In the genomic region with DNA sequence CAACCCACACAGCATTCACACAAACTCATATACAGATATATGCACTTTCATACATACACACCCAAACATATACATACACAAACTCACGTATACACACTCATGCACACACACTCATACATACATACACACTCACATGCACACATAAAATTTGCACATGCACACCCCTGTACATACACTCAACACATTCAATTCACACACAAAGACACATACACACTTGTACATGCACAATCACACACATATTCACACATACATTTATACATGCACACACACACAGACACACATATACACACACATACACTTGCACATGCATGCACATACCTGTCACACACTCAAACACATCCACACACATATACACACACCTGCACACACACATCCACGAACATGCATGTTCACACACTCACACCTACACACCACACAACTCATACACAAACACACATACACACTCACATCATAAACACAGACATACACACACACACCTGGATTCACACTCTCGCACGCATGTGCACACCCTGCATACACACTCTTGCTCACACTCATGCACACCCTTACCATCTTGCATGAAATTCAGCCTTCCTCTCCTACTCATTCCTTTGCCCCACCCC, we compare ENCODE assay signal across 12 cellular contexts.
DNase-seq lines count a peak whose midpoint lies in the region; ATAC-seq, FAIRE-seq and TF ChIP-seq lines count a peak whose summit lies in the region.
"Had no signal": no experiment of that assay in that cellular context is flagged by ENCODE, and none has a peak within 500 bp of the region (broad histone marks: within the 10 kb centered on the region; RNA-seq: fewer than 3 reads in every experiment).

No MANE protein-coding gene starts in this region.

- no peaks in the 10 kb centered on the region for H3K79me1 ChIP-seq in mesendoderm (ENCODE audit: low read length)

- H3K36me3 Mint-ChIP-seq in activated CD4-positive, alpha-beta T cell treated with anti-CD3 and anti-CD28 coated beads, Interleukin-2, amount 10 ng/mL, durations not matched to agents 24 days and 14 days (ENCODE audit: low read depth), result no peaks in the 10 kb centered on the region
- H3K36me3 Mint-ChIP-seq in activated CD4-positive, alpha-beta T cell treated with anti-CD3 and anti-CD28 coated beads, Interleukin-2, amount 10 ng/mL, durations not matched to agents 7 days and 5 days (ENCODE audit: low read depth), result no peaks in the 10 kb centered on the region
- H3K36me3 Mint-ChIP-seq in endodermal cell (ENCODE audit: low read depth), result no peaks in the 10 kb centered on the region
- no peaks in the 10 kb centered on the region for H3K36me3 Mint-ChIP-seq in activated naive CD8-positive, alpha-beta T cell treated with anti-CD3 and anti-CD28 coated beads, Interleukin-2, amount 50 U/mL, for 24 hours (ENCODE audit: low read depth)
- H3K36me3 Mint-ChIP-seq: CD4-positive, CD25-positive, alpha-beta regulatory T cell had no signal

- intact Hi-C loops in activated CD4-positive, alpha-beta T cell treated with anti-CD3 and anti-CD28 coated beads, Interleukin-2, amount 10 ng/mL, durations not matched to agents 24 days and 14 days (cut with micrococcal nuclease), result no loop called here

- peak overlapping the region; percentile 21 for H2BK5ac ChIP-seq in mesendoderm (ENCODE audit: low read length)

- DNase-seq in activated CD4-positive, alpha-beta T cell treated with anti-CD3 and anti-CD28 coated beads, Interleukin-2, amount 10 ng/mL, durations not matched to agents 24 days and 14 days, result peak; percentile 24
- DNase-seq in activated CD4-positive, alpha-beta T cell treated with anti-CD3 and anti-CD28 coated beads, Interleukin-2, amount 10 ng/mL, durations not matched to agents 7 days and 5 days, result no peak
- DNase-seq in HTR-8/SVneo (ENCODE audit: insufficient read length, low spot score), result no peak
- no peak for DNase-seq in mesendoderm
- no peak for DNase-seq in DMS 273 (lab: John Stamatoyannopoulos, UW; ENCODE audit: unreplicated experiment)
- DNase-seq in endodermal cell, result no peak
- DNase-seq in activated naive CD8-positive, alpha-beta T cell treated with anti-CD3 and anti-CD28 coated beads, Interleukin-2, amount 50 U/mL, for 24 hours, result no peak
- DNase-seq: CD4-positive, CD25-positive, alpha-beta regulatory T cell; DMS 273 treated with DMSO at 0.1 percent for 48 hours; HCEC 1CT had no signal

- H4K5ac ChIP-seq in mesendoderm (ENCODE audit: low read length), result no peak overlapping the region

- H3K9me3 ChIP-seq in endodermal cell (ENCODE audit: control insufficient read depth, low read length), result no peaks in the 10 kb centered on the region

- WGBS in mesendoderm (ENCODE audit: extremely low coverage, insufficient coverage, low lambda C conversion rate), result 100% methylated on average over 2 of the region's 4 CpGs
- 85 to 92% methylated on average over 4 of the region's 4 CpGs for WGBS in endodermal cell (ENCODE audit: insufficient coverage in 1 of 2, insufficient read length in 1 of 2), 2 experiments

- H3K23ac ChIP-seq in mesendoderm (ENCODE audit: low read length), result no peak overlapping the region

- H3K36me3 ChIP-seq in mesendoderm (ENCODE audit: control insufficient read depth, insufficient read depth, low read length) (no peaks in the 10 kb centered on the region), endodermal cell (ENCODE audit: control insufficient read depth, insufficient read depth, low read length) (no peaks in the 10 kb centered on the region)

- H3K4me3 ChIP-seq in mesendoderm (ENCODE audit: low read length), result no peak overlapping the region
- no peak overlapping the region for H3K4me3 ChIP-seq in endodermal cell (ENCODE audit: low read length)

- no peaks in the 10 kb centered on the region for H3K79me2 ChIP-seq in mesendoderm (ENCODE audit: control insufficient read depth, insufficient read depth, low read length)

- H3K4ac ChIP-seq in mesendoderm (ENCODE audit: low read depth, low read length), result no peak overlapping the region

- no peak overlapping the region for H3K4me2 ChIP-seq in mesendoderm (ENCODE audit: low read length)

- H3K27ac ChIP-seq in mesendoderm (ENCODE audit: low read depth, low read length) (no peak overlapping the region), endodermal cell (ENCODE audit: low read depth, low read length) (no peak overlapping the region)
- H3K27ac ChIP-seq: 22Rv1 had no signal

- CTCF ChIA-PET in activated CD4-positive, alpha-beta T cell treated with anti-CD3 and anti-CD28 coated beads, Interleukin-2, amount 10 ng/mL, durations not matched to agents 7 days and 5 days (lab: Charles Lee), result no interaction called here

- peak overlapping the region; percentile 37 for H3K56ac ChIP-seq in mesendoderm (ENCODE audit: low read length)

- ATAC-seq in activated naive CD8-positive, alpha-beta T cell treated with anti-CD3 and anti-CD28 coated beads, Interleukin-2, amount 50 U/mL, for 24 hours, result no peak

- peaks cover 1% of the 10 kb centered on the region for H3K27me3 Mint-ChIP-seq in activated CD4-positive, alpha-beta T cell treated with anti-CD3 and anti-CD28 coated beads, Interleukin-2, amount 10 ng/mL, durations not matched to agents 24 days and 14 days
- no peaks in the 10 kb centered on the region for H3K27me3 Mint-ChIP-seq in activated CD4-positive, alpha-beta T cell treated with anti-CD3 and anti-CD28 coated beads, Interleukin-2, amount 10 ng/mL, durations not matched to agents 7 days and 5 days
- peaks cover 4% of the 10 kb centered on the region for H3K27me3 Mint-ChIP-seq in endodermal cell (ENCODE audit: insufficient read depth)
- peaks cover 10% of the 10 kb centered on the region for H3K27me3 Mint-ChIP-seq in activated naive CD8-positive, alpha-beta T cell treated with anti-CD3 and anti-CD28 coated beads, Interleukin-2, amount 50 U/mL, for 24 hours
- H3K27me3 Mint-ChIP-seq: CD4-positive, CD25-positive, alpha-beta regulatory T cell had no signal

- H3K9me3 Mint-ChIP-seq in activated CD4-positive, alpha-beta T cell treated with anti-CD3 and anti-CD28 coated beads, Interleukin-2, amount 10 ng/mL, durations not matched to agents 24 days and 14 days, result no peaks in the 10 kb centered on the region
- no peaks in the 10 kb centered on the region for H3K9me3 Mint-ChIP-seq in activated CD4-positive, alpha-beta T cell treated with anti-CD3 and anti-CD28 coated beads, Interleukin-2, amount 10 ng/mL, durations not matched to agents 7 days and 5 days
- H3K9me3 Mint-ChIP-seq in endodermal cell, result no peaks in the 10 kb centered on the region
- no peaks in the 10 kb centered on the region for H3K9me3 Mint-ChIP-seq in activated naive CD8-positive, alpha-beta T cell treated with anti-CD3 and anti-CD28 coated beads, Interleukin-2, amount 50 U/mL, for 24 hours

- no peak overlapping the region for H3K27ac Mint-ChIP-seq in activated CD4-positive, alpha-beta T cell treated with anti-CD3 and anti-CD28 coated beads, Interleukin-2, amount 10 ng/mL, durations not matched to agents 24 days and 14 days
- no peak overlapping the region for H3K27ac Mint-ChIP-seq in activated CD4-positive, alpha-beta T cell treated with anti-CD3 and anti-CD28 coated beads, Interleukin-2, amount 10 ng/mL, durations not matched to agents 7 days and 5 days
- H3K27ac Mint-ChIP-seq in endodermal cell, result no peak overlapping the region
- no peak overlapping the region for H3K27ac Mint-ChIP-seq in activated naive CD8-positive, alpha-beta T cell treated with anti-CD3 and anti-CD28 coated beads, Interleukin-2, amount 50 U/mL, for 24 hours
- H3K27ac Mint-ChIP-seq: CD4-positive, CD25-positive, alpha-beta regulatory T cell had no signal

- H2BK120ac ChIP-seq in mesendoderm (ENCODE audit: low read depth, low read length), result no peak overlapping the region

- H4K8ac ChIP-seq in mesendoderm (ENCODE audit: low read depth, low read length), result no peak overlapping the region

- H3K4me3 Mint-ChIP-seq in activated CD4-positive, alpha-beta T cell treated with anti-CD3 and anti-CD28 coated beads, Interleukin-2, amount 10 ng/mL, durations not matched to agents 24 days and 14 days, result no peak overlapping the region
- H3K4me3 Mint-ChIP-seq in activated CD4-positive, alpha-beta T cell treated with anti-CD3 and anti-CD28 coated beads, Interleukin-2, amount 10 ng/mL, durations not matched to agents 7 days and 5 days, result no peak overlapping the region
- H3K4me3 Mint-ChIP-seq in endodermal cell, result no peak overlapping the region
- no peak overlapping the region for H3K4me3 Mint-ChIP-seq in activated naive CD8-positive, alpha-beta T cell treated with anti-CD3 and anti-CD28 coated beads, Interleukin-2, amount 50 U/mL, for 24 hours
- H3K4me3 Mint-ChIP-seq: CD4-positive, CD25-positive, alpha-beta regulatory T cell had no signal

- no peak overlapping the region for H3K18ac ChIP-seq in mesendoderm (ENCODE audit: low read length)

- POLR2A ChIA-PET in activated CD4-positive, alpha-beta T cell treated with anti-CD3 and anti-CD28 coated beads, Interleukin-2, amount 10 ng/mL, durations not matched to agents 7 days and 5 days (lab: Charles Lee), result no interaction called here

- peak; percentile 75 for FAIRE-seq in HTR-8/SVneo (lab: Jason Lieb, UNC)
- FAIRE-seq: GM19239 had no signal

- no peak for TF ChIP-seq CTCF in endodermal cell (conservative IDR thresholded peaks at IDR 0.05)

- H3K27me3 ChIP-seq in mesendoderm (ENCODE audit: insufficient read depth, low read length, poor library complexity) (no peaks in the 10 kb centered on the region), endodermal cell (ENCODE audit: control insufficient read depth, insufficient read depth, low read length, poor library complexity, severe bottlenecking) (no peaks in the 10 kb centered on the region)

- H2AK5ac ChIP-seq in mesendoderm (ENCODE audit: low read length), result peak overlapping the region; percentile 19

- no peaks in the 10 kb centered on the region for H3K4me1 Mint-ChIP-seq in activated CD4-positive, alpha-beta T cell treated with anti-CD3 and anti-CD28 coated beads, Interleukin-2, amount 10 ng/mL, durations not matched to agents 24 days and 14 days
- H3K4me1 Mint-ChIP-seq in activated CD4-positive, alpha-beta T cell treated with anti-CD3 and anti-CD28 coated beads, Interleukin-2, amount 10 ng/mL, durations not matched to agents 7 days and 5 days, result no peaks in the 10 kb centered on the region
- H3K4me1 Mint-ChIP-seq in endodermal cell, result peaks cover 28% of the 10 kb centered on the region
- H3K4me1 Mint-ChIP-seq in activated naive CD8-positive, alpha-beta T cell treated with anti-CD3 and anti-CD28 coated beads, Interleukin-2, amount 50 U/mL, for 24 hours, result no peaks in the 10 kb centered on the region
- H3K4me1 Mint-ChIP-seq: CD4-positive, CD25-positive, alpha-beta regulatory T cell had no signal

- H3K4me1 ChIP-seq in mesendoderm (ENCODE audit: control insufficient read depth, low read depth, low read length) (peaks cover 10% of the 10 kb centered on the region), endodermal cell (ENCODE audit: control insufficient read depth, insufficient read depth, low read length) (peaks cover 18% of the 10 kb centered on the region)

- H2BK15ac ChIP-seq in mesendoderm (replicated peaks; ENCODE audit: low read depth), result no peak overlapping the region

- no peak overlapping the region for H3K9ac ChIP-seq in mesendoderm (ENCODE audit: low read length)
- H3K9ac ChIP-seq in endodermal cell (ENCODE audit: extremely low read depth, low read length, poor library complexity, severe bottlenecking), result no peak overlapping the region
